ENCODE assay signal across 23 cellular contexts in genomic region chr12:124442772-124443445, GRCh38.
DNase-seq lines count a peak whose midpoint lies in the region; ATAC-seq and TF ChIP-seq lines count a peak whose summit lies in the region.
"Had no signal": no experiment of that assay in that cellular context is flagged by ENCODE, and none has a peak within 500 bp of the region (broad histone marks: within the 10 kb centered on the region; RNA-seq: fewer than 3 reads in every experiment).

No MANE protein-coding gene starts in this region.

- 75 to 85% methylated on average over 18 to 29 of the region's 29 CpGs for WGBS in tibial nerve, 2 donors

- no peak for TF ChIP-seq CTCF in right atrium auricular region (IDR thresholded peaks at IDR 0.05)
- TF ChIP-seq CTCF in dorsolateral prefrontal cortex (IDR thresholded peaks at IDR 0.05 in 54 of 56, conservative IDR thresholded peaks at IDR 0.05 in 2 of 56; ENCODE audit: low read depth in 1 of 56, partially characterized antibody in 56 of 56): no peak
- no peak for TF ChIP-seq CTCF in neural crest cell (conservative IDR thresholded peaks at IDR 0.05)
- no peak for TF ChIP-seq CTCF in tibial nerve (IDR thresholded peaks at IDR 0.05)

- TF ChIP-seq EP300 in tibial nerve (IDR thresholded peaks at IDR 0.05): no peak

- no peak for TF ChIP-seq POLR2A in tibial nerve (IDR thresholded peaks at IDR 0.05)

- H3K36me3 Mint-ChIP-seq in neural crest cell (ENCODE audit: low read depth): peaks cover 7% of the 10 kb centered on the region

- DNase-seq in right atrium auricular region (ENCODE audit: low spot score) (peak; percentile 80), cardiac septum (ENCODE audit: low spot score) (no peak), dorsolateral prefrontal cortex (peak in 1 of 10 donors; percentile 75), neural crest cell (ENCODE audit: low read depth, low spot score) (no peak), tibial nerve (ENCODE audit: low spot score in 2 of 2) (no peak), iPS-NIHi11 (ENCODE audit: low spot score) (no peak)
- DNase-seq: activated CD4-positive, alpha-beta T cell treated with anti-CD3 and anti-CD28 coated beads, Interleukin-2, amount 50 U/mL, for 1 hour; activated gamma-delta T cell treated with Interleukin-2 at 50 U/mL for 16 hours; adrenal gland; CD4-positive, CD25-positive, alpha-beta regulatory T cell; foreskin melanocyte; midbrain; NCI-H146; NCI-H2171 treated with DMSO at 0.1 percent for 48 hours; NCI-H69; stimulated activated CD4-positive, alpha-beta T cell treated with anti-CD3 and anti-CD28 coated beads, Interleukin-15, amount 100 ng/mL, for 24 hours; T-helper 17 cell had no signal

- intact Hi-C loops in cardiac septum (cut with DNase I): no loop called here
- intact Hi-C loops in dorsolateral prefrontal cortex (cut with DNase I): no loop called here

- H3K27ac Mint-ChIP-seq in neural crest cell (ENCODE audit: unreplicated experiment): peak overlapping the region; percentile 8
- H3K27ac Mint-ChIP-seq: T-helper 17 cell had no signal

- peaks cover 33% of the 10 kb centered on the region for H3K36me3 ChIP-seq in right atrium auricular region
- peaks cover 0 to 55% (median 0%) of the 10 kb centered on the region in 3 donors for H3K36me3 ChIP-seq in tibial nerve

- no peak overlapping the region for H3K4me3 ChIP-seq in right atrium auricular region
- peak overlapping the region in 2 of 59 donors; percentile 3 to 9 for H3K4me3 ChIP-seq in dorsolateral prefrontal cortex
- no peak overlapping the region for H3K4me3 ChIP-seq in tibial nerve
- H3K4me3 ChIP-seq: A549, adrenal gland, upper lobe of left lung had no signal

- H3K9me3 ChIP-seq in right atrium auricular region (no peaks in the 10 kb centered on the region), tibial nerve (no peaks in the 10 kb centered on the region)
- H3K9me3 ChIP-seq: A549, adrenal gland, upper lobe of left lung had no signal

- H3K4me3 Mint-ChIP-seq in neural crest cell: no peak overlapping the region
- H3K4me3 Mint-ChIP-seq: stimulated activated memory B cell treated with anti-CD40 and anti-IgM and Interleukin-4, amounts not matched to agents 10 μg/mL and 1 μg/mL and 100 μg/mL, for 72 hours; T-helper 17 cell had no signal

- no peak for ATAC-seq in HG02885 (IDR thresholded peaks at IDR 0.05; ENCODE audit: poor library complexity, unreplicated experiment)
- no peak for ATAC-seq in GM18870 (IDR thresholded peaks at IDR 0.05; ENCODE audit: unreplicated experiment)
- ATAC-seq: A549; stimulated activated memory B cell treated with anti-CD40 and anti-IgM and Interleukin-4, amounts not matched to agents 10 μg/mL and 1 μg/mL and 100 μg/mL, for 72 hours; T-helper 17 cell had no signal

- H3K27ac ChIP-seq in right atrium auricular region (peak overlapping the region; percentile 60 to 69), dorsolateral prefrontal cortex (peak overlapping the region in 53 of 59 donors; percentile 0 to 83 (median 65)), tibial nerve (peak overlapping the region in 1 of 4 donors; percentile 6)
- H3K27ac ChIP-seq: A549, VCaP had no signal

- H3K4me1 ChIP-seq in right atrium auricular region (peaks cover 0 to 33% of the 10 kb centered on the region in 2 donors), tibial nerve (peaks cover 0 to 45% (median 15%) of the 10 kb centered on the region in 4 donors)
- H3K4me1 ChIP-seq: A549 had no signal

- H3K27me3 Mint-ChIP-seq in neural crest cell (ENCODE audit: low read depth): peaks cover 21% of the 10 kb centered on the region
- H3K27me3 Mint-ChIP-seq: CD4-positive, CD25-positive, alpha-beta regulatory T cell; stimulated activated memory B cell treated with anti-CD40 and anti-IgM and Interleukin-4, amounts not matched to agents 10 μg/mL and 1 μg/mL and 100 μg/mL, for 72 hours; T-helper 17 cell had no signal

- peaks cover 46% of the 10 kb centered on the region for H3K4me1 Mint-ChIP-seq in neural crest cell

- H3K27me3 ChIP-seq in right atrium auricular region (no peaks in the 10 kb centered on the region), dorsolateral prefrontal cortex (no peaks in the 10 kb centered on the region), tibial nerve (no peaks in the 10 kb centered on the region)
- H3K27me3 ChIP-seq: adrenal gland, upper lobe of left lung had no signal

- H3K9me3 Mint-ChIP-seq in neural crest cell: no peaks in the 10 kb centered on the region
- H3K9me3 Mint-ChIP-seq: CD4-positive, CD25-positive, alpha-beta regulatory T cell; stimulated activated memory B cell treated with anti-CD40 and anti-IgM and Interleukin-4, amounts not matched to agents 10 μg/mL and 1 μg/mL and 100 μg/mL, for 72 hours had no signal
